ENCODE assay signal across 8 cellular contexts in genomic region chr2:189178726-189179606, GRCh38. TPM values are rescaled to one million over a fixed set of nuclear protein-coding genes. Genes with fewer than 3 reads are reported as not detected.
A peak's percentile ranks its signal among the peaks of the same experiment; 100 is the strongest.
DNase-seq lines count a peak whose midpoint lies in the region; ATAC-seq and TF ChIP-seq lines count a peak whose summit lies in the region.

No MANE protein-coding gene starts in this region.

- ATAC-seq in HG03095 (IDR thresholded peaks at IDR 0.05; ENCODE audit: unreplicated experiment), result no peak

- intact Hi-C loops in mammary epithelial cell (cut with micrococcal nuclease), result loop anchor here (2.0 kb wide), 1 partner anchor 32 kb away; no protein-coding TSS in a partner anchor

- H3K36me3 ChIP-seq in mammary epithelial cell (ENCODE audit: insufficient read depth, low read length), result no peaks in the 10 kb centered on the region
- no peaks in the 10 kb centered on the region for H3K36me3 ChIP-seq in stomach smooth muscle (ENCODE audit: control insufficient read depth in 2 of 2, insufficient read depth in 2 of 2, low read length in 2 of 2)

- DNase-seq in HS-27A (ENCODE audit: low read depth) (peak; percentile 43), mammary epithelial cell (peak; percentile 63), kidney tubule cell (ENCODE audit: low spot score) (peak; percentile 3), KBM-7 (no peak), NCI-H1092 (lab: John Stamatoyannopoulos, UW) (no peak)
- no peak for DNase-seq in stimulated activated CD4-positive, alpha-beta T cell treated with anti-CD3 and anti-CD28 coated beads, Interleukin-1b, Interleukin-23, amount 100 ng/mL, for 48 hours

- H3K27me3 ChIP-seq in mammary epithelial cell (ENCODE audit: insufficient read depth, low read length) (no peaks in the 10 kb centered on the region), stomach smooth muscle (ENCODE audit: control insufficient read depth in 1 of 2, insufficient read depth in 2 of 2, low read length in 2 of 2) (no peaks in the 10 kb centered on the region)

- peak overlapping the region; percentile 65 for H3K9ac ChIP-seq in mammary epithelial cell (ENCODE audit: insufficient read depth, low read length)
- peak overlapping the region; percentile 73 to 86 for H3K9ac ChIP-seq in stomach smooth muscle (ENCODE audit: low read length in 2 of 2)

- H3K79me2 ChIP-seq in mammary epithelial cell (ENCODE audit: insufficient read depth, low read length), result peaks cover 15% of the 10 kb centered on the region

- H3K4me2 ChIP-seq in mammary epithelial cell (ENCODE audit: insufficient read depth, low read depth, low read length), result peak overlapping the region; percentile 63

- WGBS in mammary epithelial cell (ENCODE audit: low coverage, missing lambda C conversion rate), result 3% methylated on average over 15 of the region's 15 CpGs

- BruUV-seq in mammary epithelial cell (replicated peaks; lab: Mats Ljungman, UMichigan), result TSS peak; percentile 75

- no peaks in the 10 kb centered on the region for H4K20me1 ChIP-seq in mammary epithelial cell (ENCODE audit: insufficient read depth, low read length)

- H3K27ac ChIP-seq in mammary epithelial cell (ENCODE audit: insufficient read depth, low read depth, low read length) (peak overlapping the region; percentile 52), stomach smooth muscle (ENCODE audit: low read length) (peak overlapping the region; percentile 74)

- CTCF ChIA-PET in mammary epithelial cell (lab: Charles Lee; ENCODE audit: low non-redundant PET), result interaction anchor here (0.8 kb wide), 2 partner anchors 32 to 69 kb away, joined by 3 to 4 read pairs; no protein-coding TSS in a partner anchor

- dilution Hi-C loops in mammary epithelial cell (cut with HindIII; ENCODE audit: low sequenced_read_pairs), result no loop called here

- H3K4me1 ChIP-seq in mammary epithelial cell (ENCODE audit: insufficient read depth, low read length), result no peaks in the 10 kb centered on the region
- peaks cover 5% of the 10 kb centered on the region for H3K4me1 ChIP-seq in stomach smooth muscle (ENCODE audit: control insufficient read depth, insufficient read depth, low read length)

- H3K9me3 ChIP-seq in mammary epithelial cell (replicated peaks; ENCODE audit: insufficient read depth, low read length) (no peaks in the 10 kb centered on the region), stomach smooth muscle (ENCODE audit: control insufficient read depth in 2 of 2, low read length in 2 of 2) (peaks cover 0 to 3% of the 10 kb centered on the region in 2 donors)

- H3K4me3 ChIP-seq in mammary epithelial cell (replicated peaks in 1 of 3; ENCODE audit: insufficient read depth in 1 of 3, low read depth in 2 of 3, low read length in 3 of 3) (peak overlapping the region; percentile 48 to 58 (median 54)), stomach smooth muscle (ENCODE audit: low read length in 2 of 2) (peak overlapping the region; percentile 85 to 91)

- peak overlapping the region; percentile 82 for H2AFZ ChIP-seq in mammary epithelial cell (ENCODE audit: low read depth, low read length)

- in situ Hi-C loops in mammary epithelial cell (cut with MboI; ENCODE audit: low sequenced_read_pairs in 2 of 2) (no loop called here), KBM-7 (cut with MboI; ENCODE audit: low pct_unique_long_range_greater_than_20kb, low sequenced_read_pairs) (no loop called here)

- TF ChIP-seq CTCF in mammary epithelial cell (conservative IDR thresholded peaks at IDR 0.05 in 1 of 2, IDR thresholded peaks at IDR 0.05 in 1 of 2; ENCODE audit: extremely low read depth in 1 of 2, insufficient read depth in 1 of 2, low read depth in 1 of 2, low read length in 2 of 2), result no peak

RNA-seq across cellular contexts. Expression of gene COL5A2, which starts 0.6 kb away (rescaled TPM):
- total RNA-seq in mammary epithelial cell, result 10 to 100 TPM in 1 of 2 donors, 1 to 10 TPM in 1; 9.6 to 51.7 TPM
- 13.3 TPM for polyA plus RNA-seq in mammary epithelial cell
- polyA minus RNA-seq in mammary epithelial cell, result 25.6 TPM

Comparison
In these comparisons a context has a peak if more than half of its experiments do, and no peak if none do; other contexts are left out.
1. DNase-seq: peak in HS-27A (single experiment), mammary epithelial cell (single experiment) and kidney tubule cell (single experiment); none in KBM-7 (single experiment), stimulated activated CD4-positive, alpha-beta T cell treated with anti-CD3 and anti-CD28 coated beads, Interleukin-1b, Interleukin-23, amount 100 ng/mL, for 48 hours (single experiment) and NCI-H1092 (single experiment).